ENCODE assay signal across 16 cellular contexts in the genomic region with DNA sequence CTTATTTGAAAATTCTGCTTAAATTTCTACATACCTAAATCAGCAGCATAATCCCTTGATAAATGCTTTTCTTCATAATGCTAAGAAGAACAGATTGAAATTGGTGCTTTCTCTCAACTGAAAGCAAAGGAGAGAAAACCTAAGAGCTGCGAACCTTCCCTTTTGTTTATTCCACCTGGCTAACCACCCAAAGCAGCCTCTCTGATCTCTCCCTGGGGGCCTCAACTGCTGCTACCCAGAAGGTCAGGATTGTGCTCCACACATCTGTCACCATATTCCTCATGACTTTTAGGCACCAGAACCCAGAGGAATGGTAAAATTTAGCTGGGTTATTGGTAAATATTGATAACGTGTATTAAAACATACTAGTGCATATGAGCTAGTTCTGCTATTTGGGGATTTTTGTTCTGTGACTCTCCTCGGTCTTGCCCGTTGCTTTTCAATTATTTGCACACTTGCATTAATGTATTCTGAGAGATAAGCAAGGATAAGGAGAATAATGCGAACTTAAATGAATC.
"Had no signal": no experiment of that assay in that cellular context is flagged by ENCODE, and none has a peak within 500 bp of the region (broad histone marks: within the 10 kb centered on the region; RNA-seq: fewer than 3 reads in every experiment).

No MANE protein-coding gene starts in this region.

- H3K36me3 Mint-ChIP-seq: activated CD4-positive, alpha-beta memory T cell treated with anti-CD3 and anti-CD28 coated beads for 36 hours; activated naive CD8-positive, alpha-beta T cell treated with anti-CD3 and anti-CD28 coated beads, Interleukin-2, amount 10 ng/mL, durations not matched to agents 7 days and 5 days; naive thymus-derived CD8-positive, alpha-beta T cell had no signal

- H3K27me3 ChIP-seq: dorsolateral prefrontal cortex, suprapubic skin, upper lobe of left lung had no signal

- ATAC-seq: esophagus mucosa; lower lobe of right lung; naive thymus-derived CD8-positive, alpha-beta T cell; stimulated activated naive CD8-positive, alpha-beta T cell treated with anti-CD3 and anti-CD28 coated beads, Interleukin-15, Interleukin-2, amounts not matched to agents 100 U/mL and 50 U/mL, for 24 hours had no signal

- H3K27ac ChIP-seq: dorsolateral prefrontal cortex, lower lobe of right lung, suprapubic skin, upper lobe of left lung had no signal

- H3K4me3 Mint-ChIP-seq: activated CD4-positive, alpha-beta memory T cell treated with anti-CD3 and anti-CD28 coated beads for 36 hours; activated naive CD8-positive, alpha-beta T cell treated with anti-CD3 and anti-CD28 coated beads, Interleukin-2, amount 10 ng/mL, durations not matched to agents 7 days and 5 days; naive thymus-derived CD8-positive, alpha-beta T cell had no signal

- H3K27ac Mint-ChIP-seq: activated CD4-positive, alpha-beta memory T cell treated with anti-CD3 and anti-CD28 coated beads for 36 hours; activated naive CD8-positive, alpha-beta T cell treated with anti-CD3 and anti-CD28 coated beads, Interleukin-2, amount 10 ng/mL, durations not matched to agents 7 days and 5 days; naive thymus-derived CD8-positive, alpha-beta T cell had no signal

- DNase-seq: activated CD4-positive, alpha-beta memory T cell treated with anti-CD3 and anti-CD28 coated beads for 36 hours; activated gamma-delta T cell treated with Interleukin-2 at 50 U/mL for 16 hours; activated naive CD8-positive, alpha-beta T cell treated with anti-CD3 and anti-CD28 coated beads, Interleukin-2, amount 10 ng/mL, durations not matched to agents 7 days and 5 days; activated T-cell treated with anti-CD3 and anti-CD28 coated beads, Interleukin-2, amount 50 U/mL, for 48 hours; anterior cingulate cortex; dorsolateral prefrontal cortex; hypothalamus; lower lobe of right lung; naive thymus-derived CD8-positive, alpha-beta T cell; stimulated activated CD4-positive, alpha-beta T cell treated with anti-CD3 and anti-CD28 coated beads, Interleukin-4, amount 100 ng/mL, for 1 hour; stimulated activated CD8-positive, alpha-beta memory T cell treated with anti-CD3 and anti-CD28 coated beads, Interleukin-4, amount 100 ng/mL, for 48 hours; stimulated activated naive CD8-positive, alpha-beta T cell treated with anti-CD3 and anti-CD28 coated beads, Interleukin-15, Interleukin-2, amounts not matched to agents 100 U/mL and 50 U/mL, for 24 hours; T1000; upper lobe of left lung had no signal

- H3K4me1 Mint-ChIP-seq: activated naive CD8-positive, alpha-beta T cell treated with anti-CD3 and anti-CD28 coated beads, Interleukin-2, amount 10 ng/mL, durations not matched to agents 7 days and 5 days; naive thymus-derived CD8-positive, alpha-beta T cell had no signal

- H3K4me3 ChIP-seq: dorsolateral prefrontal cortex, lower lobe of right lung, suprapubic skin, upper lobe of left lung had no signal

- H3K36me3 ChIP-seq: lower lobe of right lung, suprapubic skin, upper lobe of left lung had no signal

- H3K27me3 Mint-ChIP-seq: activated CD4-positive, alpha-beta memory T cell treated with anti-CD3 and anti-CD28 coated beads for 36 hours; activated naive CD8-positive, alpha-beta T cell treated with anti-CD3 and anti-CD28 coated beads, Interleukin-2, amount 10 ng/mL, durations not matched to agents 7 days and 5 days; naive thymus-derived CD8-positive, alpha-beta T cell had no signal

- H3K4me1 ChIP-seq: lower lobe of right lung, suprapubic skin, upper lobe of left lung had no signal

- H3K9me3 ChIP-seq: lower lobe of right lung, suprapubic skin, upper lobe of left lung had no signal
